In genomic region chr6:87929843-87930288, GRCh38 we compare ENCODE assay signal across 8 cellular contexts.
DNase-seq lines count a peak whose midpoint lies in the region; FAIRE-seq and TF ChIP-seq lines count a peak whose summit lies in the region.

No MANE protein-coding gene starts in this region.

- no peak overlapping the region for H3K4ac ChIP-seq in H9 (ENCODE audit: low read depth, low read length)

- H3K79me1 ChIP-seq in H9 (ENCODE audit: insufficient read depth, low read depth, low read length, poor library complexity, severe bottlenecking), result no peaks in the 10 kb centered on the region

- H3K27me3 Mint-ChIP-seq in H9 (ENCODE audit: low read depth) (peaks cover 6% of the 10 kb centered on the region), osteocyte (ENCODE audit: unreplicated experiment) (peaks cover 30% of the 10 kb centered on the region)

- TF ChIP-seq POLR2A in vagina (IDR thresholded peaks at IDR 0.05), result no peak

- H2BK20ac ChIP-seq in H9 (ENCODE audit: low read depth, low read length, poor library complexity, severe bottlenecking), result no peak overlapping the region

- no peak overlapping the region for H2BK5ac ChIP-seq in H9 (ENCODE audit: insufficient read length, low read length)

- no peak overlapping the region for H3K14ac ChIP-seq in H9 (ENCODE audit: insufficient read depth, low read length)

- no peak overlapping the region for H4K5ac ChIP-seq in H9 (ENCODE audit: insufficient read length, low read depth, low read length)

- no peak overlapping the region for H3K4me3 Mint-ChIP-seq in H9
- H3K4me3 Mint-ChIP-seq in osteocyte (ENCODE audit: unreplicated experiment), result no peak overlapping the region

- FAIRE-seq in frontal cortex (lab: Jason Lieb, UNC), result no peak

- H3K27me3 ChIP-seq in H9 (ENCODE audit: insufficient read depth, low read length) (no peaks in the 10 kb centered on the region), vagina (no peaks in the 10 kb centered on the region)

- H3T11ph ChIP-seq in H9 (ENCODE audit: low read length), result no peak overlapping the region

- H3K4me1 Mint-ChIP-seq in H9 (peaks cover 30 to 31% of the 10 kb centered on the region in 2 experiments), osteocyte (ENCODE audit: unreplicated experiment) (peaks cover 4% of the 10 kb centered on the region)

- H3K4me1 ChIP-seq in H9 (ENCODE audit: insufficient read depth, low read length), result peaks cover 3% of the 10 kb centered on the region; the same call in 1 of the 2 replicates
- no peaks in the 10 kb centered on the region for H3K4me1 ChIP-seq in vagina

- H4K8ac ChIP-seq in H9 (replicated peaks; ENCODE audit: insufficient read length, low read depth, low read length), result no peak overlapping the region

- no peak overlapping the region for H3K4me2 ChIP-seq in H9 (ENCODE audit: insufficient read depth, insufficient read length, low read length)

- H3K4me3 ChIP-seq in vagina, result no peak overlapping the region

- no peak overlapping the region for H2BK15ac ChIP-seq in H9 (ENCODE audit: low read depth, low read length)

- no peaks in the 10 kb centered on the region for H3K36me3 ChIP-seq in vagina

- H3K79me2 ChIP-seq in H9 (ENCODE audit: insufficient read depth, low read length), result no peaks in the 10 kb centered on the region

- no peak overlapping the region for H2BK12ac ChIP-seq in H9 (ENCODE audit: insufficient read length, low read depth, low read length)

- H3K56ac ChIP-seq in H9 (ENCODE audit: insufficient read length, low read depth, low read length), result no peak overlapping the region

- H3K9me3 Mint-ChIP-seq in H9 (no peaks in the 10 kb centered on the region), osteocyte (ENCODE audit: unreplicated experiment) (no peaks in the 10 kb centered on the region)

- WGBS in H9 (ENCODE audit: extremely low coverage, insufficient read length, low lambda C conversion rate), result no CpG with 5 or more reads among the region's 6 CpGs

- no peaks in the 10 kb centered on the region for H3K23me2 ChIP-seq in H9 (ENCODE audit: insufficient read length, low read depth, low read length, poor library complexity, severe bottlenecking)

- H2AFZ ChIP-seq in H9 (ENCODE audit: low read length), result no peak overlapping the region

- H3K27ac Mint-ChIP-seq in H9, result no peak overlapping the region; a peak in 1 of 7 replicates
- no peak overlapping the region for H3K27ac Mint-ChIP-seq in osteocyte (ENCODE audit: unreplicated experiment)

- H3K18ac ChIP-seq in H9 (ENCODE audit: insufficient read length, low read depth, low read length), result no peak overlapping the region

- DNase-seq in GM04504 (ENCODE audit: low read depth) (peak; percentile 73), H9 (peak; percentile 91), M059J (ENCODE audit: low read depth) (peak; percentile 71), RPMI8226 (peak; percentile 82), frontal cortex (ENCODE audit: low spot score in 2 of 2) (peak; percentile 14 to 67), osteocyte (ENCODE audit: extremely low spot score, unreplicated experiment) (peak; percentile 88), vagina (ENCODE audit: extremely low spot score in 2 of 2) (no peak)
- DNase-seq in activated effector memory CD4-positive, alpha-beta T cell treated with Interleukin-2 at 50 U/mL for 16 hours, result peak; percentile 25

- H3K36me3 Mint-ChIP-seq in H9 (ENCODE audit: insufficient read depth in 1 of 3, low read depth in 3 of 3) (no peaks in the 10 kb centered on the region), osteocyte (ENCODE audit: unreplicated experiment) (no peaks in the 10 kb centered on the region)

- H3K9me3 ChIP-seq in H9 (ENCODE audit: control insufficient read depth, low read depth, low read length) (no peaks in the 10 kb centered on the region), vagina (no peaks in the 10 kb centered on the region)

- TF ChIP-seq CTCF in H9 (conservative IDR thresholded peaks at IDR 0.05) (peak; percentile 91), osteocyte (IDR thresholded peaks at IDR 0.05) (peak; percentile 88), vagina (IDR thresholded peaks at IDR 0.05) (peak; percentile 44 to 78 (median 58))

- no peak overlapping the region for H3K27ac ChIP-seq in H9 (ENCODE audit: insufficient read length, low read depth, low read length)
- H3K27ac ChIP-seq in vagina, result no peak overlapping the region

- no peak overlapping the region for H4K91ac ChIP-seq in H9 (ENCODE audit: insufficient read length, low read depth, low read length)

- no peak overlapping the region for H2BK120ac ChIP-seq in H9 (ENCODE audit: low read depth, low read length, poor library complexity, severe bottlenecking)

- no peak overlapping the region for H3K9ac ChIP-seq in H9 (ENCODE audit: extremely low read depth, insufficient read length, low read length)

- intact Hi-C loops in vagina (cut with DNase I), result loop anchor here (5.0 kb wide), 1 partner anchor 942 kb away; no protein-coding TSS in a partner anchor

- no peak overlapping the region for H3K23ac ChIP-seq in H9 (ENCODE audit: insufficient read length, low read depth, low read length)

- no peaks in the 10 kb centered on the region for H4K20me1 ChIP-seq in H9 (ENCODE audit: control insufficient read depth, insufficient read depth, insufficient read length)

- no peak overlapping the region for H2AK5ac ChIP-seq in H9 (ENCODE audit: insufficient read length, low read length)

Comparison
In these comparisons a context has a peak if more than half of its experiments do, and no peak if none do; other contexts are left out.
1. DNase-seq: peak in GM04504 (single experiment), H9 (single experiment), M059J (single experiment), RPMI8226 (single experiment), activated effector memory CD4-positive, alpha-beta T cell treated with Interleukin-2 at 50 U/mL for 16 hours (single experiment), frontal cortex (2 of 2) and osteocyte (single experiment); none in vagina (0 of 2).
2. Peak in every context shown above with its lines, with median percentiles within 50 percentile points of each other: CTCF ChIP-seq.